Comparison of ENCODE assay signal across 8 cellular contexts in the genomic region with DNA sequence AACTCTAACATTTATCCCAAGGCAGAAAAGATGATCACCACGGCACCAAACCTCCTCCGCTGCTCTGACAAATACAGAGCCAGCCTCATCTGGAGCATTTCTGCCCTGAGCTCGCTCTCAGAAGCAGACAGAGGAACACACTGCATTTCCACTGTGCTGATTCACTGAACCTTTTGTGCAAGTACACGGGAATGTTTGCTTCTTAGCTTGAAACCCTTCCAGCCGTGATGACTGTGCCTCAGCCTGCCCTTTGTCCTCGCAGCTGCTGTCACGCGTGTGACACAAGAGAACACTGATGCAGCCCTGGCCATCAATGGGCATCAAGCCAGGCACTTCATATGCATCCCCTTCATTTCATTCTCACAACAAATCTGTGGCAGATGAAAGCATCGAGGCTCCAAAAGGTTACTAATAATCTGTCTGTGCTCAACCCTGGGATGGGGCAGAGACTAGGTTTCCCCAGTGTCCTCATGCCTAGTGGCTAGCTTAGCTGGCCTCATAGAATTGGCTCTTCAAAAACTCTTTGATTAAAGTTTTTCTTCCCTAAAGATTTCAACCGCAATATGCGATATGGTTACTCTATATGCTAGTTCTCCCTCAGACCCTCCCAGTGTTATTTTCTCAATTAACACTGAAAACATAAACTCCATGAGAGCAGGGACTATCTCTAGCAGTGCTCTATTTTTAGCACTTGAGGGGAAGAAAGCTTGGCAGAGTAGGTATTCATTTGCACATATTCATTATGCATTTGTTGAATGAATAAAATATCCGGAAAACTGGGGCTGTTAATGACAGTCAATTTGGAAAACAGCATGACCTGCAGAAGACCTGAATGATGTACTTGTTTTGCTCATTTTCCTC. TPM values are rescaled to one million over a fixed set of nuclear protein-coding genes. Genes with fewer than 3 reads are reported as not detected.
DNase-seq lines count a peak whose midpoint lies in the region; ATAC-seq and TF ChIP-seq lines count a peak whose summit lies in the region.

No MANE protein-coding gene starts in this region.

- no peak for TF ChIP-seq POLR2A in tibial nerve (IDR thresholded peaks at IDR 0.05)

- H3K4me3 ChIP-seq in cardiac fibroblast (replicated peaks in 1 of 2; ENCODE audit: low read depth in 2 of 2, low read length in 2 of 2) (peak overlapping the region in 1 of 2 donors; percentile 3), tibial nerve (no peak overlapping the region)

- TF ChIP-seq EP300 in tibial nerve (IDR thresholded peaks at IDR 0.05), result peak in 1 of 2 donors; percentile 59

- DNase-seq in AG09319 (ENCODE audit: extremely low read depth, low read depth) (peak; percentile 62), NCI-H146 treated with DMSO at 0.1 percent for 48 hours (lab: John Stamatoyannopoulos, UW; ENCODE audit: unreplicated experiment) (peak; percentile 14), cardiac fibroblast (ENCODE audit: low read depth in 2 of 2) (peak; percentile 81 to 94), left lobe of liver (ENCODE audit: low spot score) (peak; percentile 93), tibial nerve (ENCODE audit: low spot score in 2 of 2) (peak in 1 of 2 donors; percentile 35), GF-D8 (lab: John Stamatoyannopoulos, UW) (no peak), NAMALWA (ENCODE audit: low spot score) (no peak)

- no peaks in the 10 kb centered on the region for H3K9me3 ChIP-seq in tibial nerve

- no peaks in the 10 kb centered on the region for H3K36me3 ChIP-seq in tibial nerve

- H3K4me1 ChIP-seq in tibial nerve, result peaks cover 0 to 24% (median 1%) of the 10 kb centered on the region in 4 donors

- WGBS in tibial nerve, 2 donors, result 37 to 46% methylated on average over 12 of the region's 12 CpGs

- TF ChIP-seq CTCF in AG09319 (IDR thresholded peaks at IDR 0.05; ENCODE audit: low read depth, low read length) (no peak), cardiac fibroblast (IDR thresholded peaks at IDR 0.05; ENCODE audit: low read depth, low read length) (no peak), tibial nerve (IDR thresholded peaks at IDR 0.05) (no peak)

- H3K27ac ChIP-seq in tibial nerve, result peak overlapping the region in 3 of 4 donors; percentile 57 to 74 (median 65)

- H3K27me3 ChIP-seq in tibial nerve, result no peaks in the 10 kb centered on the region

- peak; percentile 93 for ATAC-seq in left lobe of liver
- ATAC-seq in HG03520 (IDR thresholded peaks at IDR 0.05; ENCODE audit: unreplicated experiment), result no peak

RNA-seq across cellular contexts. Expression of a gene that starts 7.3 kb away (rescaled TPM):
- total RNA-seq in left lobe of liver, result 29.0 TPM
- total RNA-seq in tibial nerve, result 10 to 100 TPM; 25.9 to 34.1 (median 27.6) TPM

RNA-seq across cellular contexts. Expression of a gene that starts 42.8 kb away (rescaled TPM):
- total RNA-seq in left lobe of liver, result 2.8 TPM
- total RNA-seq in tibial nerve, result 10 to 100 TPM; 14.9 to 52.7 (median 20.6) TPM

Comparison
In these comparisons a context has a peak if more than half of its experiments do, and no peak if none do; other contexts are left out.
1. DNase-seq: peak in AG09319 (single experiment), NCI-H146 treated with DMSO at 0.1 percent for 48 hours (single experiment), cardiac fibroblast (2 of 2) and left lobe of liver (single experiment); none in GF-D8 (single experiment) and NAMALWA (single experiment).